In genomic region chr20:40189621-40190020, GRCh38 we compare ENCODE assay signal across 18 cellular contexts.
"Had no signal": no experiment of that assay in that cellular context is flagged by ENCODE, and none has a peak within 500 bp of the region (broad histone marks: within the 10 kb centered on the region; RNA-seq: fewer than 3 reads in every experiment).

No MANE protein-coding gene starts in this region.

- H3K27ac ChIP-seq: brain microvascular endothelial cell, esophagus muscularis mucosa, tibial nerve, uterus, WERI-Rb-1 had no signal

- H3K4me3 ChIP-seq: esophagus muscularis mucosa, tibial nerve, uterus had no signal

- H3K27ac Mint-ChIP-seq: activated T-cell treated with anti-CD3 and anti-CD28 coated beads, Interleukin-2, amount 50 U/mL, for 72 hours had no signal

- DNase-seq: activated CD4-positive, alpha-beta T cell treated with anti-CD3 and anti-CD28 coated beads for 1 hour; activated effector memory CD4-positive, alpha-beta T cell treated with anti-CD3 and anti-CD28 coated beads, Interleukin-2, amount 50 U/mL, for 16 hours; activated naive CD4-positive, alpha-beta T cell treated with anti-CD3 and anti-CD28 coated beads, Interleukin-2, amount 50 U/mL, for 16 hours; activated T-cell treated with anti-CD3 and anti-CD28 coated beads, Interleukin-2, amount 50 U/mL, for 72 hours; aorta; brain microvascular endothelial cell; cerebellar nuclear complex; effector CD4-positive, alpha-beta T cell; hypothalamus; occipital lobe; retina; stimulated activated CD4-positive, alpha-beta T cell treated with anti-CD3 and anti-CD28 coated beads, Interleukin-2, amount 100 ng/mL, for 24 hours; stimulated activated naive CD8-positive, alpha-beta T cell treated with anti-CD3 and anti-CD28 coated beads, Interleukin-15, Interleukin-2, amounts not matched to agents 100 U/mL and 50 U/mL, for 24 hours; T-helper 2 cell; uterus; WERI-Rb-1 had no signal

- H3K4me3 Mint-ChIP-seq: activated T-cell treated with anti-CD3 and anti-CD28 coated beads, Interleukin-2, amount 50 U/mL, for 72 hours had no signal

- H3K4me1 ChIP-seq: uterus had no signal

- H3K27me3 ChIP-seq: brain microvascular endothelial cell, esophagus muscularis mucosa, tibial nerve, uterus had no signal

- H3K36me3 ChIP-seq: brain microvascular endothelial cell, esophagus muscularis mucosa, tibial nerve, WERI-Rb-1 had no signal

- ATAC-seq: activated T-cell treated with anti-CD3 and anti-CD28 coated beads, Interleukin-2, amount 50 U/mL, for 72 hours; stimulated activated naive CD8-positive, alpha-beta T cell treated with anti-CD3 and anti-CD28 coated beads, Interleukin-15, Interleukin-2, amounts not matched to agents 100 U/mL and 50 U/mL, for 24 hours had no signal

- H3K9me3 ChIP-seq: esophagus muscularis mucosa, tibial nerve, uterus had no signal
